21 cellular contexts compared by ENCODE assay signal in genomic region chr3:40550168-40550567, GRCh38. TPM values are rescaled to one million over a fixed set of nuclear protein-coding genes. Genes with fewer than 3 reads are reported as not detected.
DNase-seq lines count a peak whose midpoint lies in the region; ATAC-seq and TF ChIP-seq lines count a peak whose summit lies in the region.
"Had no signal": no experiment of that assay in that cellular context is flagged by ENCODE, and none has a peak within 500 bp of the region (broad histone marks: within the 10 kb centered on the region; RNA-seq: fewer than 3 reads in every experiment).

No MANE protein-coding gene starts in this region.

- intact Hi-C loops in MCF 10A (cut with micrococcal nuclease) (no loop called here), mammary epithelial cell (cut with micrococcal nuclease) (no loop called here)

- in situ Hi-C loops in mammary epithelial cell (cut with MboI; ENCODE audit: low sequenced_read_pairs in 2 of 2) = no loop called here

- H3K4me3 ChIP-seq in mammary epithelial cell (replicated peaks in 1 of 3; ENCODE audit: insufficient read depth in 1 of 3, low read depth in 2 of 3, low read length in 3 of 3) (no peak overlapping the region), choroid plexus epithelial cell (ENCODE audit: low read depth, low read length) (no peak overlapping the region)
- H3K4me3 ChIP-seq: BLaER1, GM23248, SJCRH30 had no signal

- H3K9ac ChIP-seq in mammary epithelial cell (ENCODE audit: insufficient read depth, low read length) = no peak overlapping the region
- H3K9ac ChIP-seq: BLaER1, GM23248 had no signal

- TF ChIP-seq CTCF in MCF 10A (IDR thresholded peaks at IDR 0.05; ENCODE audit: unreplicated experiment) (no peak), mammary epithelial cell (conservative IDR thresholded peaks at IDR 0.05 in 1 of 2, IDR thresholded peaks at IDR 0.05 in 1 of 2; ENCODE audit: extremely low read depth in 1 of 2, insufficient read depth in 1 of 2, low read depth in 1 of 2, low read length in 2 of 2) (no peak), choroid plexus epithelial cell (conservative IDR thresholded peaks at IDR 0.05; ENCODE audit: low read depth, low read length) (no peak)

- no peak for ATAC-seq in HG03045 (IDR thresholded peaks at IDR 0.05; ENCODE audit: unreplicated experiment)
- ATAC-seq in GM21529 (IDR thresholded peaks at IDR 0.05; ENCODE audit: unreplicated experiment) = no peak
- ATAC-seq: PC-3 had no signal

- no peak overlapping the region for H3K4me3 Mint-ChIP-seq in MCF 10A (ENCODE audit: unreplicated experiment)
- H3K4me3 Mint-ChIP-seq: CD4-positive, CD25-positive, alpha-beta regulatory T cell had no signal

- no peaks in the 10 kb centered on the region for H3K79me2 ChIP-seq in mammary epithelial cell (ENCODE audit: insufficient read depth, low read length)

- no peak overlapping the region for H3K4me2 ChIP-seq in mammary epithelial cell (ENCODE audit: insufficient read depth, low read depth, low read length)
- H3K4me2 ChIP-seq: BLaER1 had no signal

- CTCF ChIA-PET in MCF 10A (lab: Yijun Ruan, JAX) = interaction anchor here (0.6 to 1.5 kb wide), 3 partner anchors 30 to 222 kb away, joined by 3 to 6 read pairs (median 3); no protein-coding TSS in a partner anchor
- CTCF ChIA-PET in mammary epithelial cell (lab: Charles Lee; ENCODE audit: low non-redundant PET) = no interaction called here

- peak; percentile 13 for DNase-seq in MCF 10A (ENCODE audit: unreplicated experiment)
- no peak for DNase-seq in mammary epithelial cell
- peak; percentile 50 for DNase-seq in choroid plexus epithelial cell (ENCODE audit: low read depth)
- DNase-seq in fibroblast of the conjunctiva (ENCODE audit: low read depth) = peak; percentile 14
- no peak for DNase-seq in HuH-7.5 (ENCODE audit: low spot score)
- DNase-seq: 8988T; ACHN; CD4-positive, CD25-positive, alpha-beta regulatory T cell; GM23248; H7; KG1; MM.1S; NCI-H2029; NCI-H446; NCI-H524 treated with DMSO at 0.1 percent for 48 hours; NCI-H774; PC-3; SJCRH30 had no signal

- H4K20me1 ChIP-seq in mammary epithelial cell (ENCODE audit: insufficient read depth, low read length) = no peaks in the 10 kb centered on the region
- H4K20me1 ChIP-seq: BLaER1 had no signal

- dilution Hi-C loops in mammary epithelial cell (cut with HindIII; ENCODE audit: low sequenced_read_pairs) = no loop called here

- no peak overlapping the region for H3K27ac ChIP-seq in mammary epithelial cell (ENCODE audit: insufficient read depth, low read depth, low read length)
- H3K27ac ChIP-seq: BLaER1, GM23248, SJCRH30 had no signal

- 100% methylated on average over 1 of the region's 1 CpG for WGBS in mammary epithelial cell (ENCODE audit: low coverage, missing lambda C conversion rate)

- no peaks in the 10 kb centered on the region for H3K9me3 Mint-ChIP-seq in MCF 10A (ENCODE audit: unreplicated experiment)

- peaks cover 7% of the 10 kb centered on the region for H3K4me1 Mint-ChIP-seq in MCF 10A (ENCODE audit: insufficient read depth, unreplicated experiment)
- H3K4me1 Mint-ChIP-seq: CD4-positive, CD25-positive, alpha-beta regulatory T cell had no signal

- H3K36me3 ChIP-seq in mammary epithelial cell (ENCODE audit: insufficient read depth, low read length) = no peaks in the 10 kb centered on the region
- H3K36me3 ChIP-seq: BLaER1, SJCRH30 had no signal

- H3K4me1 ChIP-seq in mammary epithelial cell (ENCODE audit: insufficient read depth, low read length) = no peaks in the 10 kb centered on the region
- H3K4me1 ChIP-seq: SJCRH30 had no signal

- H3K9me3 ChIP-seq in mammary epithelial cell (replicated peaks; ENCODE audit: insufficient read depth, low read length) = no peaks in the 10 kb centered on the region
- H3K9me3 ChIP-seq: SJCRH30 had no signal

- H3K27me3 Mint-ChIP-seq in MCF 10A (ENCODE audit: insufficient read depth, unreplicated experiment) = no peaks in the 10 kb centered on the region

- H2AFZ ChIP-seq in mammary epithelial cell (ENCODE audit: low read depth, low read length) = no peak overlapping the region
- H2AFZ ChIP-seq: GM23248 had no signal

- POLR2A ChIA-PET in MCF 10A (lab: Yijun Ruan, JAX) = interaction anchor here (0.7 to 1.1 kb wide), 3 partner anchors 8 to 833 kb away, joined by 3 read pairs; partner anchors contain the start of gene ZNF621

- H3K36me3 Mint-ChIP-seq in MCF 10A (ENCODE audit: insufficient read depth, unreplicated experiment) = no peaks in the 10 kb centered on the region

- H3K27me3 ChIP-seq in mammary epithelial cell (ENCODE audit: insufficient read depth, low read length) = no peaks in the 10 kb centered on the region
- H3K27me3 ChIP-seq: BLaER1, SJCRH30 had no signal

- H3K27ac Mint-ChIP-seq in MCF 10A (ENCODE audit: low read depth, unreplicated experiment) = no peak overlapping the region
- H3K27ac Mint-ChIP-seq: CD4-positive, CD25-positive, alpha-beta regulatory T cell had no signal

- BruUV-seq in MCF 10A (replicated peaks; lab: Mats Ljungman, UMichigan) (no TSS peak), mammary epithelial cell (replicated peaks; lab: Mats Ljungman, UMichigan) (no TSS peak)

RNA-seq across cellular contexts. Expression of gene ZNF621, which starts 25.4 kb away (rescaled TPM):
- 39.6 and 44.5 TPM in 2 replicates for total RNA-seq in MCF 10A (2022)
- 10 to 100 TPM; 20.0 to 32.4 TPM for total RNA-seq in mammary epithelial cell
- 9.5 TPM for polyA plus RNA-seq in mammary epithelial cell
- polyA minus RNA-seq in mammary epithelial cell = 5.5 TPM

RNA-seq across cellular contexts. Expression of gene ZNF620, which starts 44.3 kb away (rescaled TPM):
- 2.8 and 2.9 TPM in 2 replicates for total RNA-seq in MCF 10A (2022)
- 1 to 10 TPM; 1.0 to 1.6 TPM for total RNA-seq in mammary epithelial cell
- 0.54 TPM for polyA plus RNA-seq in mammary epithelial cell
- not detected for polyA minus RNA-seq in mammary epithelial cell

Comparison
In these comparisons a context has a peak if more than half of its experiments do, and no peak if none do; other contexts are left out.
1. DNase-seq: peak in MCF 10A (single experiment), choroid plexus epithelial cell (single experiment) and fibroblast of the conjunctiva (single experiment); none in mammary epithelial cell (single experiment) and HuH-7.5 (single experiment).